ENCODE assay signal across 29 cellular contexts in genomic region chr14:31222834-31223233, GRCh38.
"Had no signal": no experiment of that assay in that cellular context is flagged by ENCODE, and none has a peak within 500 bp of the region (broad histone marks: within the 10 kb centered on the region; RNA-seq: fewer than 3 reads in every experiment).

No MANE protein-coding gene starts in this region.

- H3K27me3 ChIP-seq: neutrophil, spleen, suprapubic skin, testis, tibial artery, transverse colon, upper lobe of right lung, uterus had no signal

- H3K27ac ChIP-seq: neutrophil, parathyroid adenoma, psoas muscle, skin epidermis, spleen, suprapubic skin, testis, tibial artery, transverse colon, upper lobe of right lung, uterus had no signal

- H3K9me3 ChIP-seq: neutrophil, psoas muscle, suprapubic skin, testis, tibial artery, transverse colon, upper lobe of right lung, uterus had no signal

- H3K4me2 ChIP-seq: smooth muscle cell had no signal

- ATAC-seq: naive thymus-derived CD8-positive, alpha-beta T cell; natural killer cell treated with Interleukin-12 subunit alpha and Interleukin-12 subunit beta and Interleukin-15 and Interleukin-18, amount 100 ng/mL, for 72 hours; psoas muscle; right cardiac atrium; sciatic nerve; stimulated activated memory B cell treated with anti-CD40 and anti-IgM and Interleukin-4, amounts not matched to agents 10 μg/mL and 1 μg/mL and 100 μg/mL, for 72 hours; stimulated activated naive CD8-positive, alpha-beta T cell treated with anti-CD3 and anti-CD28 coated beads, Interleukin-15, amount 100 ng/mL, for 72 hours; stimulated activated naive CD8-positive, alpha-beta T cell treated with anti-CD3 and anti-CD28 coated beads, Interleukin-15, Interleukin-2, amounts not matched to agents 100 U/mL and 50 U/mL, for 24 hours; upper lobe of right lung had no signal

- H3K9ac ChIP-seq: parathyroid adenoma had no signal

- H3K36me3 ChIP-seq: neutrophil, spleen, suprapubic skin, tibial artery, transverse colon, upper lobe of right lung, uterus had no signal

- H2AFZ ChIP-seq: parathyroid adenoma had no signal

- H3K4me3 ChIP-seq: psoas muscle, skin epidermis, smooth muscle cell, spleen, suprapubic skin, testis, tibial artery, transverse colon, upper lobe of right lung, uterus had no signal

- DNase-seq: naive thymus-derived CD8-positive, alpha-beta T cell; nephron progenitor cell; nucleus accumbens; posterior cingulate gyrus; psoas muscle; right cardiac atrium; spleen; stimulated activated CD4-positive, alpha-beta T cell treated with anti-CD3 and anti-CD28 coated beads, Interleukin-12 subunit alpha, Interleukin-12 subunit beta, amount 100 ng/mL, for 4 hours; stimulated activated CD4-positive, alpha-beta T cell treated with anti-CD3 and anti-CD28 coated beads, Interleukin-1b, Interleukin-23, amount 100 ng/mL, for 48 hours; stimulated activated CD4-positive, alpha-beta T cell treated with anti-CD3 and anti-CD28 coated beads, Interleukin-4, amount 100 ng/mL, for 1 hour; stimulated activated CD4-positive, alpha-beta T cell treated with anti-CD3 and anti-CD28 coated beads, Interleukin-4, amount 100 ng/mL, for 4 hours; stimulated activated CD8-positive, alpha-beta memory T cell treated with anti-CD3 and anti-CD28 coated beads, Interleukin-4, amount 100 ng/mL, for 48 hours; stimulated activated naive CD4-positive, alpha-beta T cell; stimulated activated naive CD8-positive, alpha-beta T cell treated with anti-CD3 and anti-CD28 coated beads, Interleukin-15, amount 100 ng/mL, for 72 hours; stimulated activated naive CD8-positive, alpha-beta T cell treated with anti-CD3 and anti-CD28 coated beads, Interleukin-15, Interleukin-2, amounts not matched to agents 100 U/mL and 50 U/mL, for 24 hours; substantia nigra; testis; tibial artery; transverse colon; upper lobe of right lung; uterus had no signal

- H3K4me1 ChIP-seq: parathyroid adenoma, psoas muscle, spleen, suprapubic skin, testis, tibial artery, transverse colon, upper lobe of right lung, uterus had no signal

- H3K79me2 ChIP-seq: parathyroid adenoma had no signal
